ENCODE assay signal across 1 cellular context in the genomic region with DNA sequence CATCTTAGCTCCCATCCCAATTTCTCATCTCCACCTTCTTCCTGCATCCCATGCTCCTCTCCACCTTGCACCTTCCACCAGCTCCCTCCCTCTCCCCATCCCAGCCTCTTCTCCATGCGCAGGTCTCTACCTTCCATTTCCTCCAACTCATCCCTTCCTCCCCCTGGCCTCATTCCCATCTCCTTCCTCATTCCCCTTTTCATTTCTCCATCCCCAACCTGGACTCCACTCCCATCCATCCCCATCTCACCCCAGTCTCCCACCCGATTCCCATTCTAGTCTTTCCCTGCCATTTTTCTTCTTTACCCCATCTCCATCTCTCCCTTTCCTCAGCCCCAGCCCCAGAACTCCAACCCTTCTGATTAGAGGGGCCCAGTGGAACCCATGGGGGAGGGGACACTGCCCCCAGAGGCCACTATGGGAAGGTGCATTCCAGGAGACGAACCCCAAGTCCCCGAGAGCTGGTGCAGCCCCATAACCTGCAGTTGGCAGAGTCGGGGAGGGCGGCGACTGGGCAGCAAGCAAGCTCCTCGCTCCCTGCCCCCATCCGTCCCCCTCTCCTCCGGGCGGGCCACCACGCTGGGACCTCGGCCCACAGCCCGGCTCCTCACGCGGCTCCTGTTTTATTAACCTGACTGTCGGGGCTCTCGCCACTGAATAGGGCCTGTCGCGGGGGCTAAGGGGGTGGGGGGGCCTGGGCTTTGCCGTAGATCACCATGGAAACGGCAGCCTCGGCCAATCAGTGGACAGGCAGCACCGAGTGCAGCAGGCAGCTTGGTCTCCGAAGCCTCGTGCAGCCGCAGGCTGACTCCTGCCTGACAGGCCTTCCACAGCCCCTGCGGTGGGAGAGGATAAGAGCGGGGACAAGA.
A peak's percentile ranks its signal among the peaks of the same experiment; 100 is the strongest.
TF ChIP-seq lines count a peak whose summit lies in the region.

No MANE protein-coding gene starts in this region.

TF ChIP-seq in HEK293, 187 proteins besides CTCF, POLR2A, EP300 and RAD21 (continued from another document):
- TF ChIP-seq ZBTB49 (tag by site-specific recombination; IDR thresholded peaks at IDR 0.05; ENCODE audit: low read depth) (no peak), ZNF157 (tag by site-specific recombination; IDR thresholded peaks at IDR 0.05) (no peak; the same call in 1 of the 2 replicates), KLF7 (tag by site-specific recombination; IDR thresholded peaks at IDR 0.05; ENCODE audit: borderline replicate concordance) (no peak), BCL11B (tag by site-specific recombination; IDR thresholded peaks at IDR 0.05; ENCODE audit: low read depth) (no peak), ZNF221 (tag by site-specific recombination; IDR thresholded peaks at IDR 0.05; ENCODE audit: borderline replicate concordance) (no peak), ZNF843 (tag by site-specific recombination; IDR thresholded peaks at IDR 0.05) (no peak), ZNF580 (tag by site-specific recombination; IDR thresholded peaks at IDR 0.05) (no peak), REPIN1 (tag by site-specific recombination; IDR thresholded peaks at IDR 0.05; ENCODE audit: low read depth) (no peak), ZNF488 (tag by site-specific recombination; IDR thresholded peaks at IDR 0.05) (no peak), ZNF148 (tag by site-specific recombination; IDR thresholded peaks at IDR 0.05; ENCODE audit: borderline replicate concordance) (peak; percentile 65; the same call in 1 of the 2 replicates), ZBTB17 (tag by site-specific recombination; IDR thresholded peaks at IDR 0.05) (no peak), ZNF791 (tag by site-specific recombination; IDR thresholded peaks at IDR 0.05) (0 out of 2 replicates have a peak, but pooled peaks have one; percentile 46), ZNF324 (tag by site-specific recombination; IDR thresholded peaks at IDR 0.05) (no peak), ZNF274 (IDR thresholded peaks at IDR 0.05; ENCODE audit: low read length) (no peak), ZNF274 (tag by site-specific recombination; IDR thresholded peaks at IDR 0.05; ENCODE audit: borderline replicate concordance) (no peak), ZNF624 (tag by site-specific recombination; IDR thresholded peaks at IDR 0.05) (no peak), GLI4 (tag by site-specific recombination; IDR thresholded peaks at IDR 0.05) (no peak), ATF2 (tag by site-specific recombination; IDR thresholded peaks at IDR 0.05; ENCODE audit: low read depth) (no peak)
- TF ChIP-seq, protein P1, sequence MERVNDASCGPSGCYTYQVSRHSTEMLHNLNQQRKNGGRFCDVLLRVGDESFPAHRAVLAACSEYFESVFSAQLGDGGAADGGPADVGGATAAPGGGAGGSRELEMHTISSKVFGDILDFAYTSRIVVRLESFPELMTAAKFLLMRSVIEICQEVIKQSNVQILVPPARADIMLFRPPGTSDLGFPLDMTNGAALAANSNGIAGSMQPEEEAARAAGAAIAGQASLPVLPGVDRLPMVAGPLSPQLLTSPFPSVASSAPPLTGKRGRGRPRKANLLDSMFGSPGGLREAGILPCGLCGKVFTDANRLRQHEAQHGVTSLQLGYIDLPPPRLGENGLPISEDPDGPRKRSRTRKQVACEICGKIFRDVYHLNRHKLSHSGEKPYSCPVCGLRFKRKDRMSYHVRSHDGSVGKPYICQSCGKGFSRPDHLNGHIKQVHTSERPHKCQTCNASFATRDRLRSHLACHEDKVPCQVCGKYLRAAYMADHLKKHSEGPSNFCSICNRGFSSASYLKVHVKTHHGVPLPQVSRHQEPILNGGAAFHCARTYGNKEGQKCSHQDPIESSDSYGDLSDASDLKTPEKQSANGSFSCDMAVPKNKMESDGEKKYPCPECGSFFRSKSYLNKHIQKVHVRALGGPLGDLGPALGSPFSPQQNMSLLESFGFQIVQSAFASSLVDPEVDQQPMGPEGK (tag by site-specific recombination; IDR thresholded peaks at IDR 0.05): no peak
- TF ChIP-seq, protein P2, sequence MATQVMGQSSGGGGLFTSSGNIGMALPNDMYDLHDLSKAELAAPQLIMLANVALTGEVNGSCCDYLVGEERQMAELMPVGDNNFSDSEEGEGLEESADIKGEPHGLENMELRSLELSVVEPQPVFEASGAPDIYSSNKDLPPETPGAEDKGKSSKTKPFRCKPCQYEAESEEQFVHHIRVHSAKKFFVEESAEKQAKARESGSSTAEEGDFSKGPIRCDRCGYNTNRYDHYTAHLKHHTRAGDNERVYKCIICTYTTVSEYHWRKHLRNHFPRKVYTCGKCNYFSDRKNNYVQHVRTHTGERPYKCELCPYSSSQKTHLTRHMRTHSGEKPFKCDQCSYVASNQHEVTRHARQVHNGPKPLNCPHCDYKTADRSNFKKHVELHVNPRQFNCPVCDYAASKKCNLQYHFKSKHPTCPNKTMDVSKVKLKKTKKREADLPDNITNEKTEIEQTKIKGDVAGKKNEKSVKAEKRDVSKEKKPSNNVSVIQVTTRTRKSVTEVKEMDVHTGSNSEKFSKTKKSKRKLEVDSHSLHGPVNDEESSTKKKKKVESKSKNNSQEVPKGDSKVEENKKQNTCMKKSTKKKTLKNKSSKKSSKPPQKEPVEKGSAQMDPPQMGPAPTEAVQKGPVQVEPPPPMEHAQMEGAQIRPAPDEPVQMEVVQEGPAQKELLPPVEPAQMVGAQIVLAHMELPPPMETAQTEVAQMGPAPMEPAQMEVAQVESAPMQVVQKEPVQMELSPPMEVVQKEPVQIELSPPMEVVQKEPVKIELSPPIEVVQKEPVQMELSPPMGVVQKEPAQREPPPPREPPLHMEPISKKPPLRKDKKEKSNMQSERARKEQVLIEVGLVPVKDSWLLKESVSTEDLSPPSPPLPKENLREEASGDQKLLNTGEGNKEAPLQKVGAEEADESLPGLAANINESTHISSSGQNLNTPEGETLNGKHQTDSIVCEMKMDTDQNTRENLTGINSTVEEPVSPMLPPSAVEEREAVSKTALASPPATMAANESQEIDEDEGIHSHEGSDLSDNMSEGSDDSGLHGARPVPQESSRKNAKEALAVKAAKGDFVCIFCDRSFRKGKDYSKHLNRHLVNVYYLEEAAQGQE (tag by site-specific recombination; IDR thresholded peaks at IDR 0.05): no peak
- TF ChIP-seq, protein P3, sequence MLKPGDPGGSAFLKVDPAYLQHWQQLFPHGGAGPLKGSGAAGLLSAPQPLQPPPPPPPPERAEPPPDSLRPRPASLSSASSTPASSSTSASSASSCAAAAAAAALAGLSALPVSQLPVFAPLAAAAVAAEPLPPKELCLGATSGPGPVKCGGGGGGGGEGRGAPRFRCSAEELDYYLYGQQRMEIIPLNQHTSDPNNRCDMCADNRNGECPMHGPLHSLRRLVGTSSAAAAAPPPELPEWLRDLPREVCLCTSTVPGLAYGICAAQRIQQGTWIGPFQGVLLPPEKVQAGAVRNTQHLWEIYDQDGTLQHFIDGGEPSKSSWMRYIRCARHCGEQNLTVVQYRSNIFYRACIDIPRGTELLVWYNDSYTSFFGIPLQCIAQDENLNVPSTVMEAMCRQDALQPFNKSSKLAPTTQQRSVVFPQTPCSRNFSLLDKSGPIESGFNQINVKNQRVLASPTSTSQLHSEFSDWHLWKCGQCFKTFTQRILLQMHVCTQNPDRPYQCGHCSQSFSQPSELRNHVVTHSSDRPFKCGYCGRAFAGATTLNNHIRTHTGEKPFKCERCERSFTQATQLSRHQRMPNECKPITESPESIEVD (tag by site-specific recombination; IDR thresholded peaks at IDR 0.05): no peak
